ENCODE assay signal across 8 cellular contexts in the genomic region with DNA sequence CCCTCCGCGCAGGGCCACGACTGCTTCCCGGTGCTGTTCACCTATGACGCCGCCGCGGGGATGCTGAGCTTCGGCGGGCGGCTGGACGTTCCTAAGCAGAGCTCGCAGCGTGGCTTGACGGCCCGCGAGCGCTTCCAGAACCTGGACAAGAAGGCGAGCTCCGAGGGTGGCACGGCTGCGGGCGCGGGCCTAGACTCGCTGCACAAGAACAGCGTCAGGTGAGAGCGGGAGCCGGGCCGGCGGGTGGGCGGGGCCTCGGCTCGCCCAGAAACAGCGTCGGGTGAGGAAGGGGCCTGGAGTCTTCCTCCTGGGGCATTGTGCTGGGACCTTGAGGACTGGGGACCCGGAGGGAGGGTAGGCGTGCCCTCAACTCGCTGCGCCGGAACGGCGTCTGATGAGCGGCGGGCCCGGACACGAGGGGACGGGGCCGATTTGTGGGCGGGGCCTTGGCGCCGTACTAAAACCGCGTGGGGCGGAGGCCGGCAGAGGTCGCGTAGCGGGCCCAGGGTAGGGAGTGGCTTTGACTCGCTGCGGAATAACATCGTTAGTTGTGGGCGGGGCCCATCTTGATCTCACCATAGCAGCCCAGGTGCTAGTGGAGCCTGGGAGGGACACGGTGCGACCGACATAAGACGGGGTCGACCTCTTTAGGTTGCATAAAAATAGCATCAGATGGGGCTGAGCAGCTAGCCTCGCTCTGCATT. TPM values are rescaled to one million over a fixed set of nuclear protein-coding genes. Genes with fewer than 3 reads are reported as not detected.
DNase-seq lines count a peak whose midpoint lies in the region; ATAC-seq and TF ChIP-seq lines count a peak whose summit lies in the region.

No MANE protein-coding gene starts in this region.

- H3K4me3 Mint-ChIP-seq in activated CD4-positive, alpha-beta T cell treated with anti-CD3 and anti-CD28 coated beads, Interleukin-2, amount 10 ng/mL, durations not matched to agents 7 days and 5 days = peak overlapping the region; percentile 64

- H3K36me3 ChIP-seq in lung (ENCODE audit: control insufficient read depth in 2 of 2, insufficient read depth in 2 of 2, low read length in 2 of 2) = peaks cover 8 to 66% of the 10 kb centered on the region in 2 donors

- no peaks in the 10 kb centered on the region for H3K9me3 ChIP-seq in lung (ENCODE audit: control insufficient read depth in 2 of 2, insufficient read depth in 1 of 2, low read length in 1 of 2)

- H3K9me3 Mint-ChIP-seq in activated CD4-positive, alpha-beta T cell treated with anti-CD3 and anti-CD28 coated beads, Interleukin-2, amount 10 ng/mL, durations not matched to agents 7 days and 5 days = no peaks in the 10 kb centered on the region

- peak overlapping the region; percentile 88 for H3K27ac Mint-ChIP-seq in activated CD4-positive, alpha-beta T cell treated with anti-CD3 and anti-CD28 coated beads, Interleukin-2, amount 10 ng/mL, durations not matched to agents 7 days and 5 days

- peaks cover 4 to 14% of the 10 kb centered on the region in 2 donors for H3K4me1 ChIP-seq in lung (ENCODE audit: control insufficient read depth in 2 of 2, insufficient read depth in 2 of 2, low read length in 2 of 2)

- peak; percentile 89 for DNase-seq in NCI-H1930 (lab: John Stamatoyannopoulos, UW)
- peak; percentile 89 for DNase-seq in activated CD4-positive, alpha-beta T cell treated with anti-CD3 and anti-CD28 coated beads, Interleukin-2, amount 10 ng/mL, durations not matched to agents 7 days and 5 days
- DNase-seq in coronary artery (ENCODE audit: low spot score) = no peak
- peak; percentile 80 for DNase-seq in lung (ENCODE audit: low spot score)
- peak; percentile 72 for DNase-seq in stimulated activated CD8-positive, alpha-beta memory T cell treated with anti-CD3 and anti-CD28 coated beads, Interleukin-12 subunit alpha, Interleukin-12 subunit beta, amount 100 ng/mL, for 4 hours (ENCODE audit: low read depth)
- no peak for DNase-seq in foreskin melanocyte

- 9 to 18% methylated on average over 68 of the region's 68 CpGs for WGBS in lung, 2 donors

- no peaks in the 10 kb centered on the region for H3K27me3 Mint-ChIP-seq in activated CD4-positive, alpha-beta T cell treated with anti-CD3 and anti-CD28 coated beads, Interleukin-2, amount 10 ng/mL, durations not matched to agents 7 days and 5 days

- CTCF ChIA-PET in activated CD4-positive, alpha-beta T cell treated with anti-CD3 and anti-CD28 coated beads, Interleukin-2, amount 10 ng/mL, durations not matched to agents 7 days and 5 days (lab: Charles Lee) = interaction anchor here (1.2 to 1.9 kb wide), 7 partner anchors 9 to 29 kb away, joined by 3 to 7 read pairs (median 3); a partner anchor contains a TSS

- POLR2A ChIA-PET in activated CD4-positive, alpha-beta T cell treated with anti-CD3 and anti-CD28 coated beads, Interleukin-2, amount 10 ng/mL, durations not matched to agents 7 days and 5 days (lab: Charles Lee) = interaction anchor here (0.6 to 1.2 kb wide), 2 partner anchors 13 to 710 kb away, joined by 3 to 4 read pairs; no protein-coding TSS in a partner anchor

- H3K27ac ChIP-seq in coronary artery = peak overlapping the region; percentile 55 to 84
- peak overlapping the region in 1 of 2 donors; percentile 67 for H3K27ac ChIP-seq in lung (ENCODE audit: low read depth in 1 of 2, low read length in 1 of 2)

- peak overlapping the region; percentile 67 for H3K4me3 ChIP-seq in coronary artery
- peak overlapping the region; percentile 27 for H3K4me3 ChIP-seq in lung

- no peak for TF ChIP-seq CTCF in coronary artery (IDR thresholded peaks at IDR 0.05)
- TF ChIP-seq CTCF in lung (IDR thresholded peaks at IDR 0.05; ENCODE audit: control extremely low read depth, extremely low read depth) = no peak

- ATAC-seq in GM19438 (IDR thresholded peaks at IDR 0.05; ENCODE audit: low read depth, unreplicated experiment) = peak; percentile 54
- peak; percentile 79 for ATAC-seq in lung (ENCODE audit: insufficient read depth, low FRiP score)
- no peak for ATAC-seq in HG02840 (IDR thresholded peaks at IDR 0.05; ENCODE audit: low FRiP score, unreplicated experiment)

- H3K36me3 Mint-ChIP-seq in activated CD4-positive, alpha-beta T cell treated with anti-CD3 and anti-CD28 coated beads, Interleukin-2, amount 10 ng/mL, durations not matched to agents 7 days and 5 days (ENCODE audit: low read depth) = peaks cover 65% of the 10 kb centered on the region

- H3K27me3 ChIP-seq in lung (ENCODE audit: control insufficient read depth, insufficient read depth) = no peaks in the 10 kb centered on the region

- peaks cover 35% of the 10 kb centered on the region for H3K4me1 Mint-ChIP-seq in activated CD4-positive, alpha-beta T cell treated with anti-CD3 and anti-CD28 coated beads, Interleukin-2, amount 10 ng/mL, durations not matched to agents 7 days and 5 days

RNA-seq across cellular contexts. Expression of a gene that starts 15.6 kb away (rescaled TPM):
- 10 to 100 TPM; 81.4 to 81.9 TPM for total RNA-seq in activated CD4-positive, alpha-beta T cell treated with anti-CD3 and anti-CD28 coated beads, Interleukin-2, amount 10 ng/mL, durations not matched to agents 7 days and 5 days
- 10 to 100 TPM; 20.5 to 96.6 TPM for total RNA-seq in lung
- polyA plus RNA-seq in lung = 100 to 1,000 TPM; 130 to 191 TPM

RNA-seq across cellular contexts. Expression of a gene that starts 16.0 kb away (rescaled TPM):
- 100 to 1,000 TPM in 1 of 2 experiments, 10 to 100 TPM in 1; 94.2 to 115 TPM for total RNA-seq in activated CD4-positive, alpha-beta T cell treated with anti-CD3 and anti-CD28 coated beads, Interleukin-2, amount 10 ng/mL, durations not matched to agents 7 days and 5 days
- total RNA-seq in lung = 100 to 1,000 TPM in 1 of 2 donors, 10 to 100 TPM in 1; 88.5 to 107 TPM
- polyA plus RNA-seq in lung = 100 to 1,000 TPM; 124 to 185 TPM

RNA-seq across cellular contexts. Expression of a gene that starts 18.3 kb away (rescaled TPM):
- total RNA-seq in activated CD4-positive, alpha-beta T cell treated with anti-CD3 and anti-CD28 coated beads, Interleukin-2, amount 10 ng/mL, durations not matched to agents 7 days and 5 days = 100 to 1,000 TPM; 361 to 399 TPM
- 100 to 1,000 TPM; 164 to 310 TPM for total RNA-seq in lung
- polyA plus RNA-seq in lung = 100 to 1,000 TPM; 221 to 937 TPM

RNA-seq across cellular contexts. Expression of a gene that starts 45.8 kb away (rescaled TPM):
- total RNA-seq in activated CD4-positive, alpha-beta T cell treated with anti-CD3 and anti-CD28 coated beads, Interleukin-2, amount 10 ng/mL, durations not matched to agents 7 days and 5 days = 1 to 10 TPM; 5.7 to 8.6 TPM
- 1 to 10 TPM; 4.5 to 6.8 TPM for total RNA-seq in lung
- 1 to 10 TPM; 2.8 to 3.4 TPM for polyA plus RNA-seq in lung

RNA-seq across cellular contexts. Expression of a gene that starts 45.9 kb away (rescaled TPM):
- 10 to 100 TPM; 58.5 to 61.9 TPM for total RNA-seq in activated CD4-positive, alpha-beta T cell treated with anti-CD3 and anti-CD28 coated beads, Interleukin-2, amount 10 ng/mL, durations not matched to agents 7 days and 5 days
- 10 to 100 TPM; 18.3 to 36.8 TPM for total RNA-seq in lung
- polyA plus RNA-seq in lung = 10 to 100 TPM; 26.1 to 29.3 TPM

Comparison
In these comparisons a context has a peak if more than half of its experiments do, and no peak if none do; other contexts are left out.
1. DNase-seq: peak in NCI-H1930 (2 of 2), activated CD4-positive, alpha-beta T cell treated with anti-CD3 and anti-CD28 coated beads, Interleukin-2, amount 10 ng/mL, durations not matched to agents 7 days and 5 days (single experiment), lung (single experiment) and stimulated activated CD8-positive, alpha-beta memory T cell treated with anti-CD3 and anti-CD28 coated beads, Interleukin-12 subunit alpha, Interleukin-12 subunit beta, amount 100 ng/mL, for 4 hours (single experiment); none in coronary artery (single experiment) and foreskin melanocyte (single experiment).